1 cellular context compared by ENCODE assay signal in genomic region chr15:60006808-60007346, GRCh38.
TF ChIP-seq lines count a peak whose summit lies in the region.

No MANE protein-coding gene starts in this region.

TF ChIP-seq in WTC11, 78 proteins besides CTCF, POLR2A, EP300 and RAD21 (continued from another document):
- TF ChIP-seq, protein P1, sequence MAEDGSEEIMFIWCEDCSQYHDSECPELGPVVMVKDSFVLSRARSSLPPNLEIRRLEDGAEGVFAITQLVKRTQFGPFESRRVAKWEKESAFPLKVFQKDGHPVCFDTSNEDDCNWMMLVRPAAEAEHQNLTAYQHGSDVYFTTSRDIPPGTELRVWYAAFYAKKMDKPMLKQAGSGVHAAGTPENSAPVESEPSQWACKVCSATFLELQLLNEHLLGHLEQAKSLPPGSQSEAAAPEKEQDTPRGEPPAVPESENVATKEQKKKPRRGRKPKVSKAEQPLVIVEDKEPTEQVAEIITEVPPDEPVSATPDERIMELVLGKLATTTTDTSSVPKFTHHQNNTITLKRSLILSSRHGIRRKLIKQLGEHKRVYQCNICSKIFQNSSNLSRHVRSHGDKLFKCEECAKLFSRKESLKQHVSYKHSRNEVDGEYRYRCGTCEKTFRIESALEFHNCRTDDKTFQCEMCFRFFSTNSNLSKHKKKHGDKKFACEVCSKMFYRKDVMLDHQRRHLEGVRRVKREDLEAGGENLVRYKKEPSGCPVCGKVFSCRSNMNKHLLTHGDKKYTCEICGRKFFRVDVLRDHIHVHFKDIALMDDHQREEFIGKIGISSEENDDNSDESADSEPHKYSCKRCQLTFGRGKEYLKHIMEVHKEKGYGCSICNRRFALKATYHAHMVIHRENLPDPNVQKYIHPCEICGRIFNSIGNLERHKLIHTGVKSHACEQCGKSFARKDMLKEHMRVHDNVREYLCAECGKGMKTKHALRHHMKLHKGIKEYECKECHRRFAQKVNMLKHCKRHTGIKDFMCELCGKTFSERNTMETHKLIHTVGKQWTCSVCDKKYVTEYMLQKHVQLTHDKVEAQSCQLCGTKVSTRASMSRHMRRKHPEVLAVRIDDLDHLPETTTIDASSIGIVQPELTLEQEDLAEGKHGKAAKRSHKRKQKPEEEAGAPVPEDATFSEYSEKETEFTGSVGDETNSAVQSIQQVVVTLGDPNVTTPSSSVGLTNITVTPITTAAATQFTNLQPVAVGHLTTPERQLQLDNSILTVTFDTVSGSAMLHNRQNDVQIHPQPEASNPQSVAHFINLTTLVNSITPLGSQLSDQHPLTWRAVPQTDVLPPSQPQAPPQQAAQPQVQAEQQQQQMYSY (CRISPR knock-in tag; IDR thresholded peaks at IDR 0.05), result no peak
- TF ChIP-seq NFYB (CRISPR knock-in tag; conservative IDR thresholded peaks at IDR 0.05; ENCODE audit: low read depth) (no peak), NFE2L1 (CRISPR knock-in tag; IDR thresholded peaks at IDR 0.05) (no peak)
- TF ChIP-seq, protein P2, sequence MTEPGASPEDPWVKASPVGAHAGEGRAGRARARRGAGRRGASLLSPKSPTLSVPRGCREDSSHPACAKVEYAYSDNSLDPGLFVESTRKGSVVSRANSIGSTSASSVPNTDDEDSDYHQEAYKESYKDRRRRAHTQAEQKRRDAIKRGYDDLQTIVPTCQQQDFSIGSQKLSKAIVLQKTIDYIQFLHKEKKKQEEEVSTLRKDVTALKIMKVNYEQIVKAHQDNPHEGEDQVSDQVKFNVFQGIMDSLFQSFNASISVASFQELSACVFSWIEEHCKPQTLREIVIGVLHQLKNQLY (CRISPR knock-in tag; IDR thresholded peaks at IDR 0.05), result no peak
